Comparison of ENCODE assay signal across 8 cellular contexts in the genomic region with DNA sequence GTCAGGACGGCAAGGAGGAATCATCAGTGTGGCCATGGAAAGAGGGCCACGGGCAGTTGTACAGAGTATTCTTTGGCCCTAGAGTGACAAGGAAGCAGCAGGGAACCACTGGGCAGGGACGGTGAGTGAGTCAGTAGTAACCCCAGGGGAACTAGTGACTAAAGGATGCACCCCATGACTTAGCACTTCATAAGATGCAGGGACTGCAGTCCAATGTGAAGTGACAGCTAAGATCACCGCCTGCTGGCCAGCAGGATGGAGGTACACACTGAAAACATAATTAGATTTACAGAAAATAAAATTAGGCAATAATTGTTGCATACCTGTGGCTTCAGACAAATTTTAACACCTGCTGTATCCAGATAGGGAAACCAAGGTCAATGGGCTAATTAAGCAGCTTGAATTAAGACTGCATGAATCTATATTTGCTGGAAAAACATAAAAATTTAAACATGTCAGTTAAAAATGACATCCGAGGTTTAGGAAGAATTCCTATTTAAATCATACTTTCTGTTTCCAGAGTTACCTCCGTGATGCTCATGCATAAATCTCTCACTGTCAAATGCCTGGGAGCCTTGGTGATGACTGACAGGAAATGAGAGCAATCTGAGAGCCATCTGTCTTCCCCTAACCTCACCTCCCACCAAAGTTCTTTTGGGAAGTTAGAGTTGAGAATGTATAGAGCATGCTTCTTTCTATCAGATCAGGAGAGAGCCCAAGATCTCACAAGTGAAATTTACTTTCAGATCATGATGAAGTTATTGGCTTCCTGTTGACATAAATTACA. TPM values are rescaled to one million over a fixed set of nuclear protein-coding genes. Genes with fewer than 3 reads are reported as not detected.
DNase-seq lines count a peak whose midpoint lies in the region; ATAC-seq and TF ChIP-seq lines count a peak whose summit lies in the region.

No MANE protein-coding gene starts in this region.

- H3K27ac Mint-ChIP-seq in activated CD4-positive, alpha-beta memory T cell treated with anti-CD3 and anti-CD28 coated beads, Interleukin-2, amount 10 ng/mL, durations not matched to agents 7 days and 5 days: no peak overlapping the region

- no peak overlapping the region for H3K4me3 Mint-ChIP-seq in activated CD4-positive, alpha-beta memory T cell treated with anti-CD3 and anti-CD28 coated beads, Interleukin-2, amount 10 ng/mL, durations not matched to agents 7 days and 5 days

- H3K36me3 Mint-ChIP-seq in activated CD4-positive, alpha-beta memory T cell treated with anti-CD3 and anti-CD28 coated beads, Interleukin-2, amount 10 ng/mL, durations not matched to agents 7 days and 5 days (ENCODE audit: low read depth): no peaks in the 10 kb centered on the region

- no peaks in the 10 kb centered on the region for H3K27me3 ChIP-seq in BLaER1
- H3K27me3 ChIP-seq in Peyer's patch: no peaks in the 10 kb centered on the region

- no peak overlapping the region for H3K4me3 ChIP-seq in BLaER1
- no peak overlapping the region for H3K4me3 ChIP-seq in epithelial cell of esophagus (ENCODE audit: low read length)
- no peak overlapping the region for H3K4me3 ChIP-seq in Peyer's patch

- peak; percentile 89 for ATAC-seq in GM21423 (IDR thresholded peaks at IDR 0.05; ENCODE audit: unreplicated experiment)

- no peaks in the 10 kb centered on the region for H3K9me3 ChIP-seq in BLaER1
- H3K9me3 ChIP-seq in Peyer's patch: no peaks in the 10 kb centered on the region

- CTCF ChIA-PET in activated CD4-positive, alpha-beta memory T cell treated with anti-CD3 and anti-CD28 coated beads, Interleukin-2, amount 10 ng/mL, durations not matched to agents 7 days and 5 days (lab: Charles Lee): no interaction called here

- H3K4me1 Mint-ChIP-seq in activated CD4-positive, alpha-beta memory T cell treated with anti-CD3 and anti-CD28 coated beads, Interleukin-2, amount 10 ng/mL, durations not matched to agents 7 days and 5 days: peaks cover 2% of the 10 kb centered on the region

- POLR2A ChIA-PET in activated CD4-positive, alpha-beta memory T cell treated with anti-CD3 and anti-CD28 coated beads, Interleukin-2, amount 10 ng/mL, durations not matched to agents 7 days and 5 days (lab: Charles Lee): no interaction called here

- DNase-seq in LoVo (ENCODE audit: low spot score): peak; percentile 16
- peak; percentile 87 for DNase-seq in epithelial cell of esophagus (ENCODE audit: low read depth)
- no peak for DNase-seq in activated CD4-positive, alpha-beta memory T cell treated with anti-CD3 and anti-CD28 coated beads, Interleukin-2, amount 10 ng/mL, durations not matched to agents 7 days and 5 days
- no peak for DNase-seq in Peyer's patch
- DNase-seq in NCI-H2107 (lab: John Stamatoyannopoulos, UW): no peak
- no peak for DNase-seq in central memory CD4-positive, alpha-beta T cell

- no peaks in the 10 kb centered on the region for H3K9me3 Mint-ChIP-seq in activated CD4-positive, alpha-beta memory T cell treated with anti-CD3 and anti-CD28 coated beads, Interleukin-2, amount 10 ng/mL, durations not matched to agents 7 days and 5 days

- no peak overlapping the region for H3K9ac ChIP-seq in BLaER1

- TF ChIP-seq POLR2A in Peyer's patch (IDR thresholded peaks at IDR 0.05): no peak

- H3K4me2 ChIP-seq in BLaER1: peak overlapping the region; percentile 33

- peaks cover 3% of the 10 kb centered on the region for H3K27me3 Mint-ChIP-seq in activated CD4-positive, alpha-beta memory T cell treated with anti-CD3 and anti-CD28 coated beads, Interleukin-2, amount 10 ng/mL, durations not matched to agents 7 days and 5 days

- TF ChIP-seq CTCF in epithelial cell of esophagus (IDR thresholded peaks at IDR 0.05; ENCODE audit: insufficient read depth, low read depth, low read length, missing control alignments): peak; percentile 52
- TF ChIP-seq CTCF in Peyer's patch (IDR thresholded peaks at IDR 0.05): no peak

- H3K36me3 ChIP-seq in BLaER1 (no peaks in the 10 kb centered on the region), Peyer's patch (no peaks in the 10 kb centered on the region)

- no peaks in the 10 kb centered on the region for H4K20me1 ChIP-seq in BLaER1

- H3K4me1 ChIP-seq in BLaER1 (peaks cover 32% of the 10 kb centered on the region), Peyer's patch (no peaks in the 10 kb centered on the region)

- no peak overlapping the region for H3K27ac ChIP-seq in BLaER1
- H3K27ac ChIP-seq in Peyer's patch: no peak overlapping the region

RNA-seq across cellular contexts. Expression of gene DCLK3, which starts 56.5 kb away (rescaled TPM):
- not detected for total RNA-seq in activated CD4-positive, alpha-beta memory T cell treated with anti-CD3 and anti-CD28 coated beads, Interleukin-2, amount 10 ng/mL, durations not matched to agents 7 days and 5 days
- not detected for total RNA-seq in Peyer's patch

Comparison
In these comparisons a context has a peak if more than half of its experiments do, and no peak if none do; other contexts are left out.
1. DNase-seq: peak in LoVo (single experiment) and epithelial cell of esophagus (single experiment); none in activated CD4-positive, alpha-beta memory T cell treated with anti-CD3 and anti-CD28 coated beads, Interleukin-2, amount 10 ng/mL, durations not matched to agents 7 days and 5 days (single experiment), Peyer's patch (0 of 3), NCI-H2107 (single experiment) and central memory CD4-positive, alpha-beta T cell (single experiment).